In genomic region chr6:15420959-15421438, GRCh38 we compare ENCODE assay signal across 8 cellular contexts.
DNase-seq lines count a peak whose midpoint lies in the region; ATAC-seq and TF ChIP-seq lines count a peak whose summit lies in the region.

No MANE protein-coding gene starts in this region.

- peaks cover 16% of the 10 kb centered on the region; the same call in 1 of the 2 replicates for H3K9me3 ChIP-seq in OCI-LY7 (ENCODE audit: low read length)

- H3K4me2 ChIP-seq in OCI-LY7 (ENCODE audit: low read length): peak overlapping the region; percentile 30; the same call in 1 of the 2 replicates

- peaks cover 3% of the 10 kb centered on the region for H3K4me1 ChIP-seq in OCI-LY7 (ENCODE audit: insufficient read depth, low read length, poor library complexity, severe bottlenecking)

- no peaks in the 10 kb centered on the region for H3K9me2 ChIP-seq in OCI-LY7 (ENCODE audit: insufficient read depth, low read length)

- CTCF ChIA-PET in OCI-LY7 (lab: Charles Lee; ENCODE audit: unreplicated experiment): interaction anchor here (0.8 kb wide), 1 partner anchor 17 kb away, joined by 3 read pairs; no protein-coding TSS in a partner anchor

- H3K4me1 Mint-ChIP-seq in naive B cell: peaks cover 50 to 67% (median 63%) of the 10 kb centered on the region in 3 donors

- H3K36me3 ChIP-seq in OCI-LY7 (ENCODE audit: insufficient read depth, low read length): peaks cover 12% of the 10 kb centered on the region; the same call in 1 of the 2 replicates

- BruUV-seq in OCI-LY7 (replicated peaks; lab: Mats Ljungman, UMichigan): no TSS peak

- DNase-seq in OCI-LY7 (ENCODE audit: low spot score): peak; percentile 62
- DNase-seq in naive B cell: peak; percentile 71
- DNase-seq in NCI-H524 treated with DMSO at 0.1 percent for 48 hours (lab: John Stamatoyannopoulos, UW): no peak
- no peak for DNase-seq in HuH-7.5 (ENCODE audit: low spot score)
- no peak for DNase-seq in stimulated activated CD4-positive, alpha-beta T cell treated with anti-CD3 and anti-CD28 coated beads, Interleukin-2, amount 100 ng/mL, for 24 hours
- DNase-seq in kidney tubule cell (ENCODE audit: low spot score): no peak

- intact Hi-C loops in OCI-LY7 (cut with micrococcal nuclease; ENCODE audit: unreplicated experiment): no loop called here

- POLR2A ChIA-PET in OCI-LY7 (lab: Charles Lee): interaction anchor here (0.9 to 1.7 kb wide), 4 partner anchors 10 to 154 kb away, joined by 3 to 4 read pairs (median 3); no protein-coding TSS in a partner anchor

- peaks cover 30 to 34% of the 10 kb centered on the region in 2 donors for H3K36me3 Mint-ChIP-seq in naive B cell

- no peaks in the 10 kb centered on the region for H3K27me3 Mint-ChIP-seq in naive B cell

- H3K4me3 Mint-ChIP-seq in naive B cell: peak overlapping the region; percentile 2 to 86 (median 74)

- no peaks in the 10 kb centered on the region for H3K79me2 ChIP-seq in OCI-LY7 (ENCODE audit: insufficient read depth, low read depth, low read length)

- no peaks in the 10 kb centered on the region for H4K20me1 ChIP-seq in OCI-LY7 (ENCODE audit: insufficient read depth, low read length)

- no peak overlapping the region; the same call in 1 of the 2 replicates for H2AFZ ChIP-seq in OCI-LY7 (ENCODE audit: low read length)

- no peak overlapping the region for H3K4me3 ChIP-seq in OCI-LY7 (ENCODE audit: low read depth, low read length, poor library complexity, severe bottlenecking)

- no peak overlapping the region for H3K27ac ChIP-seq in OCI-LY7 (ENCODE audit: low read depth, low read length, poor library complexity, severe bottlenecking)

- TF ChIP-seq CTCF in OCI-LY7 (conservative IDR thresholded peaks at IDR 0.05; ENCODE audit: low read length): no peak

- ATAC-seq in GM18511 (IDR thresholded peaks at IDR 0.05; ENCODE audit: unreplicated experiment) (peak; percentile 85), HG02588 (IDR thresholded peaks at IDR 0.05; ENCODE audit: unreplicated experiment) (peak; percentile 70), naive B cell (ENCODE audit: low read depth in 2 of 2) (peak; percentile 93 to 94)

- H3K9me3 Mint-ChIP-seq in naive B cell: peaks cover 0 to 38% (median 28%) of the 10 kb centered on the region in 7 donors

- peak overlapping the region; percentile 88 to 100 (median 96) for H3K27ac Mint-ChIP-seq in naive B cell

Comparison
In these comparisons a context has a peak if more than half of its experiments do, and no peak if none do; other contexts are left out.
1. DNase-seq: peak in OCI-LY7 (single experiment) and naive B cell (single experiment); none in NCI-H524 treated with DMSO at 0.1 percent for 48 hours (single experiment), HuH-7.5 (single experiment), stimulated activated CD4-positive, alpha-beta T cell treated with anti-CD3 and anti-CD28 coated beads, Interleukin-2, amount 100 ng/mL, for 24 hours (0 of 2) and kidney tubule cell (single experiment).
2. Peak in every context shown above with its lines, with median percentiles within 50 percentile points of each other: ATAC-seq.